8 cellular contexts compared by ENCODE assay signal in genomic region chr10:15084502-15084922, GRCh38. TPM values are rescaled to one million over a fixed set of nuclear protein-coding genes. Genes with fewer than 3 reads are reported as not detected.
DNase-seq lines count a peak whose midpoint lies in the region; ATAC-seq and TF ChIP-seq lines count a peak whose summit lies in the region.

No MANE protein-coding gene starts in this region.

- 34% methylated on average over 7 of the region's 7 CpGs for WGBS in right lobe of liver (ENCODE audit: insufficient coverage, low coverage, low lambda C conversion rate, missing lambda C conversion rate)

- peak; percentile 97 for DNase-seq in EL
- peak; percentile 68 for DNase-seq in NCI-H748 (lab: John Stamatoyannopoulos, UW; ENCODE audit: unreplicated experiment)
- peak; percentile 98 for DNase-seq in dermis blood vessel endothelial cell
- peak in 1 of 3 donors; percentile 70 for DNase-seq in right lobe of liver
- no peak for DNase-seq in upper lobe of right lung
- no peak for DNase-seq in stimulated activated CD8-positive, alpha-beta memory T cell treated with anti-CD3 and anti-CD28 coated beads, Interleukin-4, amount 100 ng/mL, for 48 hours

- peak overlapping the region; percentile 4 to 38 (median 37) for H3K4me3 ChIP-seq in right lobe of liver
- H3K4me3 ChIP-seq in upper lobe of right lung: peak overlapping the region; percentile 55

- TF ChIP-seq CTCF in right lobe of liver (IDR thresholded peaks at IDR 0.05): peak in 1 of 4 donors; percentile 13
- peak; percentile 6 for TF ChIP-seq CTCF in upper lobe of right lung (IDR thresholded peaks at IDR 0.05)

- H3K27ac ChIP-seq in right lobe of liver (peak overlapping the region in 1 of 3 donors; percentile 18), upper lobe of right lung (peak overlapping the region; percentile 72)

- TF ChIP-seq POLR2A in right lobe of liver (IDR thresholded peaks at IDR 0.05): no peak

- no peaks in the 10 kb centered on the region for H3K9me3 ChIP-seq in right lobe of liver
- H3K9me3 ChIP-seq in upper lobe of right lung: no peaks in the 10 kb centered on the region

- H3K36me3 ChIP-seq in right lobe of liver: no peaks in the 10 kb centered on the region
- no peaks in the 10 kb centered on the region for H3K36me3 ChIP-seq in upper lobe of right lung

- H3K27me3 ChIP-seq in right lobe of liver (no peaks in the 10 kb centered on the region), upper lobe of right lung (no peaks in the 10 kb centered on the region)

- ATAC-seq in right lobe of liver (peak; percentile 81 to 89 (median 82)), upper lobe of right lung (peak; percentile 76), HG02610 (IDR thresholded peaks at IDR 0.05; ENCODE audit: unreplicated experiment) (no peak), HG03196 (IDR thresholded peaks at IDR 0.05; ENCODE audit: unreplicated experiment) (no peak)

- peaks cover 0 to 9% (median 0%) of the 10 kb centered on the region in 4 donors for H3K4me1 ChIP-seq in right lobe of liver
- peaks cover 7% of the 10 kb centered on the region for H3K4me1 ChIP-seq in upper lobe of right lung

- intact Hi-C loops in right lobe of liver (cut with DNase I): no loop called here
- intact Hi-C loops in upper lobe of right lung (cut with DNase I): no loop called here

RNA-seq across cellular contexts. Expression of gene ACBD7, which starts 4.1 kb away (rescaled TPM):
- total RNA-seq in dermis blood vessel endothelial cell (0.85 and 6.0 TPM in 2 replicates), right lobe of liver (under 1 TPM in 2 of 6 experiments, not detected in 4; 0.16 to 0.18 TPM), upper lobe of right lung (not detected)

RNA-seq across cellular contexts. Expression of gene RPP38, which starts 12.6 kb away (rescaled TPM):
- total RNA-seq in dermis blood vessel endothelial cell: 12.3 and 12.8 TPM in 2 replicates
- total RNA-seq in right lobe of liver: 1 to 10 TPM; 5.4 to 9.4 (median 6.9) TPM
- total RNA-seq in upper lobe of right lung: 15.3 TPM

RNA-seq across cellular contexts. Expression of gene OLAH, which starts 40.8 kb away (rescaled TPM):
- total RNA-seq in dermis blood vessel endothelial cell (0.33 and 0.51 TPM in 2 replicates), right lobe of liver (1 to 10 TPM in 1 of 6 experiments, not detected in 5; 1.2 TPM), upper lobe of right lung (0.93 TPM)

Comparison
In these comparisons a context has a peak if more than half of its experiments do, and no peak if none do; other contexts are left out.
1. DNase-seq: peak in EL (single experiment), NCI-H748 (single experiment) and dermis blood vessel endothelial cell (single experiment); none in upper lobe of right lung (single experiment) and stimulated activated CD8-positive, alpha-beta memory T cell treated with anti-CD3 and anti-CD28 coated beads, Interleukin-4, amount 100 ng/mL, for 48 hours (single experiment).
2. ATAC-seq: peak in right lobe of liver (4 of 4) and upper lobe of right lung (single experiment); none in HG02610 (single experiment) and HG03196 (single experiment).